8 cellular contexts compared by ENCODE assay signal in the genomic region with DNA sequence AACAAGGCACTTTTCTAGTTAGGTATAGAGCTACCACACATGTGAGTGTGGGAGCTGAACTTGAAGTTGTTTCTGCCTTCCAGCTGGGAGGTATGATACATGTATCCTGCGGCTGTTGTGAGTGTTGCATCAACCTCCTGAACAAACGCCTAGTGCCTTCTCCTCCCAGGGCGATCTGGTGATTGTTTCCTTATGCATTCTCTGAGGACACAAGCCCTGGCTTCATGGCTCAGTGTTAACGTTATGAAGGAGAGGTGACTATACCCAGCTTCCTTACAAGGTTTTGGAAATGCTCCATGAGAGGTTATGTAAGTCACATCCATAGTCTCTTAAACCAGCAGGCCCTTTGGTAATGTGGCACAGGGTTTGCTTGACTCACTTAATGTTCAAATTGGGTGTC.
DNase-seq lines count a peak whose midpoint lies in the region; TF ChIP-seq lines count a peak whose summit lies in the region.

No MANE protein-coding gene starts in this region.

- H3K23ac ChIP-seq in mesendoderm (ENCODE audit: low read length) = no peak overlapping the region

- H3K4me2 ChIP-seq in mesendoderm (ENCODE audit: low read length) = no peak overlapping the region

- H3K4me3 Mint-ChIP-seq in MCF 10A (ENCODE audit: unreplicated experiment) = no peak overlapping the region
- no peak overlapping the region for H3K4me3 Mint-ChIP-seq in activated naive CD4-positive, alpha-beta T cell treated with anti-CD3 and anti-CD28 coated beads for 36 hours
- no peak overlapping the region for H3K4me3 Mint-ChIP-seq in immature natural killer cell

- H2BK120ac ChIP-seq in mesendoderm (ENCODE audit: low read depth, low read length) = no peak overlapping the region

- H2AK5ac ChIP-seq in mesendoderm (ENCODE audit: low read length) = no peak overlapping the region

- POLR2A ChIA-PET in MCF 10A (lab: Yijun Ruan, JAX) = interaction anchor here (0.5 to 5.4 kb wide), 29 partner anchors 10 to 1060 kb away, joined by 3 to 67 read pairs (median 5); partner anchors contain the start of genes ACTR2 and SPRED2

- H4K5ac ChIP-seq in mesendoderm (ENCODE audit: low read length) = no peak overlapping the region

- no peak overlapping the region for H3K18ac ChIP-seq in mesendoderm (ENCODE audit: low read length)

- no peak overlapping the region for H3K4ac ChIP-seq in mesendoderm (ENCODE audit: low read depth, low read length)

- intact Hi-C loops in MCF 10A (cut with micrococcal nuclease) = loop anchor here (1.0 to 2.0 kb wide), 4 partner anchors 16 to 69 kb away; partner anchors contain the start of gene SPRED2
- intact Hi-C loops in activated naive CD4-positive, alpha-beta T cell treated with anti-CD3 and anti-CD28 coated beads for 36 hours (cut with micrococcal nuclease) = no loop called here

- H3K79me1 ChIP-seq in mesendoderm (ENCODE audit: low read length) = peaks cover 13% of the 10 kb centered on the region

- no peak overlapping the region for H3K9ac ChIP-seq in mesendoderm (ENCODE audit: low read length)

- peak; percentile 43 for DNase-seq in LNCaP clone FGC (ENCODE audit: low read depth)
- peak; percentile 99 for DNase-seq in MCF 10A (ENCODE audit: unreplicated experiment)
- DNase-seq in mesendoderm = peak; percentile 68
- no peak for DNase-seq in NCI-H1105 treated with DMSO at 0.1 percent for 48 hours (lab: John Stamatoyannopoulos, UW)
- DNase-seq in NCI-H526 treated with DMSO at 0.1 percent for 48 hours (lab: John Stamatoyannopoulos, UW) = no peak
- DNase-seq in activated naive CD4-positive, alpha-beta T cell treated with anti-CD3 and anti-CD28 coated beads for 36 hours = no peak
- no peak for DNase-seq in immature natural killer cell

- TF ChIP-seq CTCF in C4-2B (conservative IDR thresholded peaks at IDR 0.05) (no peak), LNCaP clone FGC (IDR thresholded peaks at IDR 0.05; ENCODE audit: control insufficient read depth, extremely low read depth, insufficient read depth) (no peak), MCF 10A (IDR thresholded peaks at IDR 0.05; ENCODE audit: unreplicated experiment) (no peak)

- no peak overlapping the region for H2BK15ac ChIP-seq in mesendoderm (replicated peaks; ENCODE audit: low read depth)

- H3K36me3 Mint-ChIP-seq in MCF 10A (ENCODE audit: insufficient read depth, unreplicated experiment) (no peaks in the 10 kb centered on the region), immature natural killer cell (no peaks in the 10 kb centered on the region)
- H3K36me3 Mint-ChIP-seq in activated naive CD4-positive, alpha-beta T cell treated with anti-CD3 and anti-CD28 coated beads for 36 hours (ENCODE audit: low read depth) = no peaks in the 10 kb centered on the region

- no TSS peak for BruUV-seq in MCF 10A (replicated peaks; lab: Mats Ljungman, UMichigan)

- no peak overlapping the region for H4K8ac ChIP-seq in mesendoderm (ENCODE audit: low read depth, low read length)

- H3K4me1 Mint-ChIP-seq in MCF 10A (ENCODE audit: insufficient read depth, unreplicated experiment) (peaks cover 57% of the 10 kb centered on the region), immature natural killer cell (no peaks in the 10 kb centered on the region)
- peaks cover 11% of the 10 kb centered on the region for H3K4me1 Mint-ChIP-seq in activated naive CD4-positive, alpha-beta T cell treated with anti-CD3 and anti-CD28 coated beads for 36 hours (ENCODE audit: low read depth)

- H3K9me3 Mint-ChIP-seq in MCF 10A (ENCODE audit: unreplicated experiment) = no peaks in the 10 kb centered on the region
- no peaks in the 10 kb centered on the region for H3K9me3 Mint-ChIP-seq in activated naive CD4-positive, alpha-beta T cell treated with anti-CD3 and anti-CD28 coated beads for 36 hours
- no peaks in the 10 kb centered on the region for H3K9me3 Mint-ChIP-seq in immature natural killer cell

- CTCF ChIA-PET in MCF 10A (lab: Yijun Ruan, JAX) = interaction anchor here (0.6 to 2.6 kb wide), 8 partner anchors 15 to 206 kb away, joined by 3 to 10 read pairs (median 3); partner anchors contain the start of gene SPRED2
- CTCF ChIA-PET in activated naive CD4-positive, alpha-beta T cell treated with anti-CD3 and anti-CD28 coated beads for 36 hours (lab: Charles Lee) = interaction anchor here (0.7 to 1.4 kb wide), 3 partner anchors 15 to 113 kb away, joined by 3 to 7 read pairs (median 4); no protein-coding TSS in a partner anchor

- H3K36me3 ChIP-seq in mesendoderm (ENCODE audit: control insufficient read depth, insufficient read depth, low read length) = no peaks in the 10 kb centered on the region

- no peak overlapping the region for H3K4me3 ChIP-seq in LNCaP clone FGC (ENCODE audit: low read depth, low read length)
- no peak overlapping the region for H3K4me3 ChIP-seq in mesendoderm (ENCODE audit: low read length)

- peaks cover 17% of the 10 kb centered on the region for H3K4me1 ChIP-seq in mesendoderm (ENCODE audit: control insufficient read depth, low read depth, low read length)

- H2BK5ac ChIP-seq in mesendoderm (ENCODE audit: low read length) = no peak overlapping the region

- no CpG with 5 or more reads among the region's 4 CpGs for WGBS in mesendoderm (ENCODE audit: extremely low coverage, insufficient coverage, low lambda C conversion rate)

- no peaks in the 10 kb centered on the region for H3K27me3 Mint-ChIP-seq in MCF 10A (ENCODE audit: insufficient read depth, unreplicated experiment)
- H3K27me3 Mint-ChIP-seq in activated naive CD4-positive, alpha-beta T cell treated with anti-CD3 and anti-CD28 coated beads for 36 hours (ENCODE audit: low read depth) = no peaks in the 10 kb centered on the region
- H3K27me3 Mint-ChIP-seq in immature natural killer cell (ENCODE audit: low read depth in 3 of 3) = no peaks in the 10 kb centered on the region

- no peaks in the 10 kb centered on the region for H3K27me3 ChIP-seq in mesendoderm (ENCODE audit: insufficient read depth, low read length, poor library complexity)

- peaks cover 4% of the 10 kb centered on the region for H3K79me2 ChIP-seq in mesendoderm (ENCODE audit: control insufficient read depth, insufficient read depth, low read length)

- H3K56ac ChIP-seq in mesendoderm (ENCODE audit: low read length) = no peak overlapping the region

- peak overlapping the region; percentile 66 for H3K27ac Mint-ChIP-seq in MCF 10A (ENCODE audit: low read depth, unreplicated experiment)
- no peak overlapping the region for H3K27ac Mint-ChIP-seq in activated naive CD4-positive, alpha-beta T cell treated with anti-CD3 and anti-CD28 coated beads for 36 hours
- no peak overlapping the region for H3K27ac Mint-ChIP-seq in immature natural killer cell

- H3K27ac ChIP-seq in C4-2B (peak overlapping the region; percentile 55; the same call in 1 of the 2 replicates), mesendoderm (ENCODE audit: low read depth, low read length) (no peak overlapping the region)

Comparison
In these comparisons a context has a peak if more than half of its experiments do, and no peak if none do; other contexts are left out.
1. DNase-seq: peak in LNCaP clone FGC (single experiment), MCF 10A (single experiment) and mesendoderm (single experiment); none in NCI-H1105 treated with DMSO at 0.1 percent for 48 hours (single experiment), NCI-H526 treated with DMSO at 0.1 percent for 48 hours (single experiment), activated naive CD4-positive, alpha-beta T cell treated with anti-CD3 and anti-CD28 coated beads for 36 hours (single experiment) and immature natural killer cell (0 of 3).